Comparison of ENCODE assay signal across 37 cellular contexts in genomic region chr2:222514901-222515300, GRCh38.
"Had no signal": no experiment of that assay in that cellular context is flagged by ENCODE, and none has a peak within 500 bp of the region (broad histone marks: within the 10 kb centered on the region; RNA-seq: fewer than 3 reads in every experiment).

No MANE protein-coding gene starts in this region.

- H3K27me3 ChIP-seq: adrenal gland, body of pancreas, brain microvascular endothelial cell, cardiac muscle cell had no signal

- H3K27ac Mint-ChIP-seq: activated B cell treated with CpG ODN at 0.5 μM for 24 hours; activated CD4-positive, alpha-beta memory T cell treated with anti-CD3 and anti-CD28 coated beads for 36 hours; activated CD4-positive, alpha-beta T cell treated with anti-CD3 and anti-CD28 coated beads, Interleukin-2, amount 10 ng/mL, durations not matched to agents 24 days and 14 days; activated CD8-positive, alpha-beta T cell treated with anti-CD3 and anti-CD28 coated beads for 36 hours; activated naive CD4-positive, alpha-beta T cell treated with anti-CD3 and anti-CD28 coated beads for 36 hours; activated naive CD4-positive, alpha-beta T cell treated with anti-CD3 and anti-CD28 coated beads, Interleukin-2, amount 50 U/mL, for 72 hours; activated naive CD8-positive, alpha-beta T cell treated with anti-CD3 and anti-CD28 coated beads for 36 hours; activated T-cell treated with anti-CD3 and anti-CD28 coated beads, Interleukin-2, amount 50 U/mL, for 72 hours; activated T-helper 1 cell treated with anti-CD3 and anti-CD28 coated beads, Interleukin-12 subunit alpha, Interleukin-12 subunit beta, Interleukin-2, Interleukin-4 antibody, amounts not matched to agents 30 ng/mL and 10 ng/mL and 1 ng/mL, durations not matched to agents 14 hours and 24 hours and 36 hours; activated T-helper 17 cell treated with anti-CD3 and anti-CD28 coated beads, Interleukin-2, amount 50 U/mL, for 72 hours; T-helper 1 cell treated with Interleukin-12 subunit alpha and Interleukin-12 subunit beta and Interleukin-4 antibody, amounts not matched to agents 30 μg/mL and 1 μg/mL, for 36 hours; T-helper 2 cell treated with Interferon-gamma antibody and Interleukin-4, amounts not matched to agents 5 μg/mL and 100 μg/mL, for 36 hours had no signal

- H3K36me3 ChIP-seq: adrenal gland, brain microvascular endothelial cell, cardiac muscle cell had no signal

- H3K9me3 Mint-ChIP-seq: activated CD4-positive, alpha-beta T cell treated with anti-CD3 and anti-CD28 coated beads, Interleukin-2, amount 10 ng/mL, durations not matched to agents 24 days and 14 days; activated naive CD4-positive, alpha-beta T cell treated with anti-CD3 and anti-CD28 coated beads for 36 hours; activated T-cell treated with anti-CD3 and anti-CD28 coated beads, Interleukin-2, amount 50 U/mL, for 4 hours; activated T-cell treated with anti-CD3 and anti-CD28 coated beads, Interleukin-2, amount 50 U/mL, for 72 hours; activated T-helper 1 cell treated with anti-CD3 and anti-CD28 coated beads, Interleukin-12 subunit alpha, Interleukin-12 subunit beta, Interleukin-2, Interleukin-4 antibody, amounts not matched to agents 30 ng/mL and 10 ng/mL and 1 ng/mL, durations not matched to agents 14 hours and 24 hours and 36 hours; central memory CD8-positive, alpha-beta T cell; T-helper 1 cell treated with Interleukin-12 subunit alpha and Interleukin-12 subunit beta and Interleukin-4 antibody, amounts not matched to agents 30 μg/mL and 1 μg/mL, for 36 hours; T-helper 2 cell treated with Interferon-gamma antibody and Interleukin-4, amounts not matched to agents 5 μg/mL and 100 μg/mL, for 36 hours had no signal

- H3K4me1 ChIP-seq: body of pancreas had no signal

- H3K27me3 Mint-ChIP-seq: activated B cell treated with CpG ODN at 0.5 μM for 24 hours; activated CD4-positive, alpha-beta memory T cell treated with anti-CD3 and anti-CD28 coated beads for 36 hours; activated T-helper 17 cell treated with anti-CD3 and anti-CD28 coated beads, Interleukin-2, amount 50 U/mL, for 72 hours; central memory CD8-positive, alpha-beta T cell had no signal

- H3K4me3 Mint-ChIP-seq: activated B cell treated with CpG ODN at 0.5 μM for 24 hours; activated CD4-positive, alpha-beta memory T cell treated with anti-CD3 and anti-CD28 coated beads for 36 hours; activated CD4-positive, alpha-beta T cell treated with anti-CD3 and anti-CD28 coated beads, Interleukin-2, amount 10 ng/mL, durations not matched to agents 24 days and 14 days; activated CD8-positive, alpha-beta T cell treated with anti-CD3 and anti-CD28 coated beads for 36 hours; activated naive CD4-positive, alpha-beta T cell treated with anti-CD3 and anti-CD28 coated beads for 36 hours; activated naive CD8-positive, alpha-beta T cell treated with anti-CD3 and anti-CD28 coated beads for 36 hours; activated T-cell treated with anti-CD3 and anti-CD28 coated beads, Interleukin-2, amount 50 U/mL, for 4 hours; activated T-cell treated with anti-CD3 and anti-CD28 coated beads, Interleukin-2, amount 50 U/mL, for 72 hours; activated T-helper 1 cell treated with anti-CD3 and anti-CD28 coated beads, Interleukin-12 subunit alpha, Interleukin-12 subunit beta, Interleukin-2, Interleukin-4 antibody, amounts not matched to agents 30 ng/mL and 10 ng/mL and 1 ng/mL, durations not matched to agents 14 hours and 24 hours and 36 hours; activated T-helper 17 cell treated with anti-CD3 and anti-CD28 coated beads, Interleukin-2, amount 50 U/mL, for 72 hours; central memory CD8-positive, alpha-beta T cell; T-helper 1 cell treated with Interleukin-12 subunit alpha and Interleukin-12 subunit beta and Interleukin-4 antibody, amounts not matched to agents 30 μg/mL and 1 μg/mL, for 36 hours; T-helper 2 cell treated with Interferon-gamma antibody and Interleukin-4, amounts not matched to agents 5 μg/mL and 100 μg/mL, for 36 hours had no signal

- H3K4me3 ChIP-seq: adrenal gland, body of pancreas, cardiac muscle cell had no signal

- H3K27ac ChIP-seq: adrenal gland, body of pancreas, brain microvascular endothelial cell, cardiac muscle cell, VCaP had no signal

- ATAC-seq: activated CD8-positive, alpha-beta T cell treated with anti-CD3 and anti-CD28 coated beads for 36 hours; activated naive CD4-positive, alpha-beta T cell treated with anti-CD3 and anti-CD28 coated beads, Interleukin-2, amount 50 U/mL, for 72 hours; activated T-cell treated with anti-CD3 and anti-CD28 coated beads, Interleukin-2, amount 50 U/mL, for 4 hours; activated T-cell treated with anti-CD3 and anti-CD28 coated beads, Interleukin-2, amount 50 U/mL, for 72 hours; activated T-helper 17 cell treated with anti-CD3 and anti-CD28 coated beads, Interleukin-2, amount 50 U/mL, for 72 hours; body of pancreas had no signal

- DNase-seq: activated B cell treated with CpG ODN at 0.5 μM for 24 hours; activated CD4-positive, alpha-beta memory T cell treated with anti-CD3 and anti-CD28 coated beads for 36 hours; activated CD4-positive, alpha-beta T cell treated with anti-CD3 and anti-CD28 coated beads for 4 hours; activated CD4-positive, alpha-beta T cell treated with anti-CD3 and anti-CD28 coated beads, Interleukin-2, amount 10 ng/mL, durations not matched to agents 24 days and 14 days; activated CD4-positive, alpha-beta T cell treated with anti-CD3 and anti-CD28 coated beads, Interleukin-2, amount 50 U/mL, for 1 hour; activated CD4-positive, alpha-beta T cell treated with anti-CD3 and anti-CD28 coated beads, Interleukin-2, amount 50 U/mL, for 4 hours; activated CD4-positive, CD25-positive, alpha-beta regulatory T cell treated with anti-CD3 and anti-CD28 coated beads, Interleukin-2, amount 50 U/mL, for 72 hours; activated CD8-positive, alpha-beta memory T cell treated with anti-CD3 and anti-CD28 coated beads, Interleukin-2, amount 50 U/mL, for 4 hours; activated CD8-positive, alpha-beta T cell treated with anti-CD3 and anti-CD28 coated beads for 36 hours; activated effector memory CD4-positive, alpha-beta T cell treated with anti-CD3 and anti-CD28 coated beads, Interleukin-2, amount 50 U/mL, for 16 hours; activated gamma-delta T cell treated with Interleukin-2 at 50 U/mL for 16 hours; activated naive CD4-positive, alpha-beta T cell; activated naive CD4-positive, alpha-beta T cell treated with anti-CD3 and anti-CD28 coated beads for 36 hours; activated naive CD4-positive, alpha-beta T cell treated with anti-CD3 and anti-CD28 coated beads, Interleukin-2, amount 50 U/mL, for 16 hours; activated naive CD8-positive, alpha-beta T cell treated with anti-CD3 and anti-CD28 coated beads for 36 hours; activated T-cell treated with anti-CD3 and anti-CD28 coated beads for 4 hours; activated T-cell treated with anti-CD3 and anti-CD28 coated beads, Interleukin-2, amount 50 U/mL, for 1 hour; activated T-cell treated with anti-CD3 and anti-CD28 coated beads, Interleukin-2, amount 50 U/mL, for 4 hours; activated T-cell treated with anti-CD3 and anti-CD28 coated beads, Interleukin-2, amount 50 U/mL, for 72 hours; adrenal gland; amniotic stem cell; aorta; body of pancreas; brain microvascular endothelial cell; caudate nucleus; cerebellar nuclear complex; T-helper 1 cell; T-helper 2 cell; T-helper 9 cell had no signal

- H3K36me3 Mint-ChIP-seq: activated naive CD4-positive, alpha-beta T cell treated with anti-CD3 and anti-CD28 coated beads, Interleukin-2, amount 50 U/mL, for 72 hours; activated naive CD8-positive, alpha-beta T cell treated with anti-CD3 and anti-CD28 coated beads for 36 hours had no signal

- H3K9me3 ChIP-seq: adrenal gland, body of pancreas had no signal

- H3K4me1 Mint-ChIP-seq: activated B cell treated with CpG ODN at 0.5 μM for 24 hours; activated CD4-positive, alpha-beta T cell treated with anti-CD3 and anti-CD28 coated beads, Interleukin-2, amount 10 ng/mL, durations not matched to agents 24 days and 14 days; activated naive CD8-positive, alpha-beta T cell treated with anti-CD3 and anti-CD28 coated beads for 36 hours; activated T-helper 17 cell treated with anti-CD3 and anti-CD28 coated beads, Interleukin-2, amount 50 U/mL, for 72 hours; central memory CD8-positive, alpha-beta T cell had no signal
